In the genomic region with DNA sequence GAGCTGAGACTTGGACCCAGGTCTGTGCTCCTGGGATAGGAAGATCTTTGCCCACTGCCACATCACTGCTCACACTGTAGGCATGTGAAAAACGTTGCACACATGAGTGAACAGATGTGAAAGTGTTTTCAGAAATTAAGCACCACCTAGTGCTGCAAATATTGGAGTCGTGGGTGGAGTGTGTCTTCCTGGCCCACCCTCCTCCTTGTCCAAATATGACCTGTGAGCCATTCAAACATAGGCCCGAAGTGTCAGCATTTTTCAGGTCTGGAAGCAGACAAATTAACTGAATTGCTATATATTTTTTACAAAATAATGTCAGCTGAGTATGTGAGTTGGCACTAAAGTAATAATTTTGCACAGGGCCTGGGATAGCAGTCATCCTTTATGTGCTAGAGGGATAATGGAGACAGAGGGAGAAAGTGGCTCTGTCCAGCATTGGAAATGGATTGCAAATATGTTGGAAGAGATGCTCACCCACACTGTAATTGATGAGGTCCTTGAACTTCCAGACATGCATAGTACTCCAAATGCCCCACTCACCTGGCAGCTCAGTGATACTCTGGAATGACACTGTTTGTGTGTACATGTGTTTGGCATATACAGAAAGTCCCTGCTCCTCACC, we compare ENCODE assay signal across 9 cellular contexts. TPM values are rescaled to one million over a fixed set of nuclear protein-coding genes. Genes with fewer than 3 reads are reported as not detected.
"Had no signal": no experiment of that assay in that cellular context is flagged by ENCODE, and none has a peak within 500 bp of the region (broad histone marks: within the 10 kb centered on the region; RNA-seq: fewer than 3 reads in every experiment).

No MANE protein-coding gene starts in this region.

- H3K27ac Mint-ChIP-seq: H9, IgD-negative memory B cell had no signal

- H3K4me1 Mint-ChIP-seq: IgD-negative memory B cell had no signal

- H3K4me3 ChIP-seq: GM23248, K562 had no signal

- H2AFZ ChIP-seq: GM23248 had no signal

- FAIRE-seq: H1, H54, HTR-8/SVneo, K562 had no signal

- H3K9me3 Mint-ChIP-seq: H9 had no signal

- H3K36me3 Mint-ChIP-seq: IgD-negative memory B cell had no signal

- H3K27ac ChIP-seq: GM23248 had no signal

- H3K27me3 Mint-ChIP-seq: IgD-negative memory B cell had no signal

- DNase-seq: GM23248, H9, HCEC 1CT had no signal

- H3K9ac ChIP-seq: GM23248 had no signal

- H3K4me3 Mint-ChIP-seq: H9 had no signal

- ATAC-seq: K562 had no signal

RNA-seq across cellular contexts. Expression of gene ACSM1, which starts 58.7 kb away (rescaled TPM):
- total RNA-seq: GM23248, H1, HT-29 had no signal
- polyA plus RNA-seq: GM23248, IgD-negative memory B cell had no signal
